17 cellular contexts compared by ENCODE assay signal in the genomic region with DNA sequence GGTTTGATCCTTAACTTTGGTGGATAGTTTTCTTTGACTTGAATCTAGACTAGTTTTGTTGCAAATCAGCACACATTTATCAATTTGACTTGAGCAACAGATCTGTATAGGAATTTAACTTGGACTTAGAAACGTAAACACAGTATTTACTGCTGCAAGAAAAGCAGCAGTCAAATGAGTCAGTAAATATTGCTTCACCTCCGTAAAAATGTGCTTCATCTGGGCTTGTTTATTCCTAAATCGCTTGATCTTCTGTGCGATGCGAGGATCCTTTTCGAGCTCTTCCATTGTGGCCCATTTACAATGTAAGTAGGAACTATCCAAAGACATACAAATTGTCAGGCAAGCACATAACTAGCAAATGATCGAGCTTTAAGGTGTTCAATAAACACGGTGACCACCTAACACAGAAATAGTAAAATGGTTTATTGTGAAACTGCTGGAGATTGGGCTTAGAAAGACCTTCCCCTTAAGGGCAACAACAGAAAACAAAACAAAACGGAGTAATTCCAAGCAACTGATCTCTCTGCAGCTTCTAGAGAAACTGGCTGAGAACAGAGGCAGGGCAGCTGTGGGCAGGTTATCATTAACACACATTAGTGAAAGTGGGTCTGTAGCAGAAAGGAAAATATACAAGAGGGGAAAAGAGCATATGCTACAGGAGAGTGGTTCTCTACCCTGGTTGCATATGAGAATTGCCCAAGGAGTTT.
"Had no signal": no experiment of that assay in that cellular context is flagged by ENCODE, and none has a peak within 500 bp of the region (broad histone marks: within the 10 kb centered on the region; RNA-seq: fewer than 3 reads in every experiment).

No MANE protein-coding gene starts in this region.

- ATAC-seq: activated CD8-positive, alpha-beta T cell treated with anti-CD3 and anti-CD28 coated beads, Interleukin-2, amount 10 ng/mL, durations not matched to agents 7 days and 5 days; left lung; natural killer cell treated with Interleukin-12 subunit alpha and Interleukin-12 subunit beta and Interleukin-15 and Interleukin-18, amount 100 ng/mL, for 72 hours; stimulated activated naive CD8-positive, alpha-beta T cell treated with anti-CD3 and anti-CD28 coated beads, Interleukin-15, Interleukin-2, amounts not matched to agents 100 U/mL and 50 U/mL, for 24 hours; upper lobe of right lung had no signal

- H3K27ac Mint-ChIP-seq: activated CD8-positive, alpha-beta T cell treated with anti-CD3 and anti-CD28 coated beads, Interleukin-2, amount 10 ng/mL, durations not matched to agents 7 days and 5 days; memory B cell; natural killer cell treated with Interleukin-12 subunit alpha and Interleukin-12 subunit beta and Interleukin-15 and Interleukin-18, amount 100 ng/mL, for 72 hours had no signal

- H3K4me1 ChIP-seq: adrenal gland, suprapubic skin had no signal

- H3K27ac ChIP-seq: adrenal gland, coronary artery, left lung, sigmoid colon, suprapubic skin, upper lobe of right lung had no signal

- DNase-seq: activated CD4-positive, alpha-beta T cell treated with anti-CD3 and anti-CD28 coated beads for 48 hours; activated CD8-positive, alpha-beta T cell treated with anti-CD3 and anti-CD28 coated beads, Interleukin-2, amount 10 ng/mL, durations not matched to agents 7 days and 5 days; activated naive CD4-positive, alpha-beta T cell treated with Interleukin-2 at 50 U/mL for 16 hours; adrenal gland; caudate nucleus; effector CD4-positive, alpha-beta T cell; left lung; occipital lobe; sigmoid colon; stimulated activated CD4-positive, alpha-beta T cell treated with anti-CD3 and anti-CD28 coated beads, Interleukin-2, amount 100 ng/mL, for 48 hours; stimulated activated naive CD8-positive, alpha-beta T cell treated with anti-CD3 and anti-CD28 coated beads, Interleukin-15, Interleukin-2, amounts not matched to agents 100 U/mL and 50 U/mL, for 24 hours; T1000; upper lobe of right lung had no signal

- H3K9me3 Mint-ChIP-seq: memory B cell; natural killer cell treated with Interleukin-12 subunit alpha and Interleukin-12 subunit beta and Interleukin-15 and Interleukin-18, amount 100 ng/mL, for 72 hours had no signal

- H3K4me3 ChIP-seq: adrenal gland, coronary artery, left lung, sigmoid colon, suprapubic skin, upper lobe of right lung had no signal

- H3K27me3 ChIP-seq: adrenal gland, left lung, sigmoid colon, suprapubic skin, upper lobe of right lung had no signal

- H3K27me3 Mint-ChIP-seq: memory B cell; natural killer cell treated with Interleukin-12 subunit alpha and Interleukin-12 subunit beta and Interleukin-15 and Interleukin-18, amount 100 ng/mL, for 72 hours had no signal

- H3K4me3 Mint-ChIP-seq: activated CD8-positive, alpha-beta T cell treated with anti-CD3 and anti-CD28 coated beads, Interleukin-2, amount 10 ng/mL, durations not matched to agents 7 days and 5 days; memory B cell; natural killer cell treated with Interleukin-12 subunit alpha and Interleukin-12 subunit beta and Interleukin-15 and Interleukin-18, amount 100 ng/mL, for 72 hours had no signal

- H3K9me3 ChIP-seq: adrenal gland, left lung, sigmoid colon, suprapubic skin, upper lobe of right lung had no signal
